ENCODE assay signal across 1 cellular context in genomic region chr6:43171284-43172126, GRCh38.
TF ChIP-seq lines count a peak whose summit lies in the region.

No MANE protein-coding gene starts in this region.

TF ChIP-seq in SK-N-SH, 30 proteins besides CTCF, POLR2A, EP300 and RAD21 (continued from another document):
- no peak for TF ChIP-seq REST (IDR thresholded peaks at IDR 0.05; ENCODE audit: low read depth, low read length)
- TF ChIP-seq MAX (IDR thresholded peaks at IDR 0.05; ENCODE audit: low read depth): peak; percentile 79
- TF ChIP-seq TEAD4 (IDR thresholded peaks at IDR 0.05; ENCODE audit: borderline replicate concordance, insufficient read depth): no peak
- no peak for TF ChIP-seq NFIC (IDR thresholded peaks at IDR 0.05; ENCODE audit: borderline replicate concordance)
- TF ChIP-seq CHD2 (IDR thresholded peaks at IDR 0.05; ENCODE audit: low read length, partially characterized antibody): peak; percentile 63
- TF ChIP-seq SIN3A (IDR thresholded peaks at IDR 0.05; ENCODE audit: borderline replicate concordance, low read depth, low read length): peak; percentile 47; the same call in 1 of the 2 replicates
- TF ChIP-seq, protein P1, sequence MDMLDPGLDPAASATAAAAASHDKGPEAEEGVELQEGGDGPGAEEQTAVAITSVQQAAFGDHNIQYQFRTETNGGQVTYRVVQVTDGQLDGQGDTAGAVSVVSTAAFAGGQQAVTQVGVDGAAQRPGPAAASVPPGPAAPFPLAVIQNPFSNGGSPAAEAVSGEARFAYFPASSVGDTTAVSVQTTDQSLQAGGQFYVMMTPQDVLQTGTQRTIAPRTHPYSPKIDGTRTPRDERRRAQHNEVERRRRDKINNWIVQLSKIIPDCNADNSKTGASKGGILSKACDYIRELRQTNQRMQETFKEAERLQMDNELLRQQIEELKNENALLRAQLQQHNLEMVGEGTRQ (IDR thresholded peaks at IDR 0.05; ENCODE audit: borderline replicate concordance, low read depth, low read length): no peak
- TF ChIP-seq NRF1 (IDR thresholded peaks at IDR 0.05; ENCODE audit: low read depth, low read length): no peak
- TF ChIP-seq POLR2AphosphoS5 (IDR thresholded peaks at IDR 0.05; ENCODE audit: low read depth, low read length): no peak
- no peak for TF ChIP-seq JUND (IDR thresholded peaks at IDR 0.05)
- TF ChIP-seq FOSL2 (IDR thresholded peaks at IDR 0.05; ENCODE audit: borderline replicate concordance, low read depth): no peak
- TF ChIP-seq RCOR1 (IDR thresholded peaks at IDR 0.05; ENCODE audit: low read length): no peak
- TF ChIP-seq, protein P2, sequence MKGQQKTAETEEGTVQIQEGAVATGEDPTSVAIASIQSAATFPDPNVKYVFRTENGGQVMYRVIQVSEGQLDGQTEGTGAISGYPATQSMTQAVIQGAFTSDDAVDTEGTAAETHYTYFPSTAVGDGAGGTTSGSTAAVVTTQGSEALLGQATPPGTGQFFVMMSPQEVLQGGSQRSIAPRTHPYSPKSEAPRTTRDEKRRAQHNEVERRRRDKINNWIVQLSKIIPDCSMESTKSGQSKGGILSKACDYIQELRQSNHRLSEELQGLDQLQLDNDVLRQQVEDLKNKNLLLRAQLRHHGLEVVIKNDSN (IDR thresholded peaks at IDR 0.05; ENCODE audit: borderline replicate concordance, low read depth): no peak
- TF ChIP-seq RXRA (IDR thresholded peaks at IDR 0.05; ENCODE audit: borderline replicate concordance, low read depth): no peak
- no peak for TF ChIP-seq IRF3 (IDR thresholded peaks at IDR 0.05; ENCODE audit: low read depth, low read length)
- 0 out of 2 replicates have a peak, but pooled peaks have one; percentile 1 for TF ChIP-seq PBX3 (IDR thresholded peaks at IDR 0.05)
- TF ChIP-seq MEF2A (IDR thresholded peaks at IDR 0.05; ENCODE audit: borderline replicate concordance, low read depth): no peak
- TF ChIP-seq TCF12 (IDR thresholded peaks at IDR 0.05): 0 out of 2 replicates have a peak, but pooled peaks have one; percentile 19
- TF ChIP-seq MXI1 (IDR thresholded peaks at IDR 0.05; ENCODE audit: low read depth, low read length): peak; percentile 81
- TF ChIP-seq FOXM1 (IDR thresholded peaks at IDR 0.05; ENCODE audit: low read depth): no peak; the same call in 1 of the 2 replicates
- no peak for TF ChIP-seq GATA2 (CRISPR knock-in tag; IDR thresholded peaks at IDR 0.05)
TF ChIP-seq in SK-N-SH: peak in this region for 7.
